Comparison of ENCODE assay signal across 11 cellular contexts in the genomic region with DNA sequence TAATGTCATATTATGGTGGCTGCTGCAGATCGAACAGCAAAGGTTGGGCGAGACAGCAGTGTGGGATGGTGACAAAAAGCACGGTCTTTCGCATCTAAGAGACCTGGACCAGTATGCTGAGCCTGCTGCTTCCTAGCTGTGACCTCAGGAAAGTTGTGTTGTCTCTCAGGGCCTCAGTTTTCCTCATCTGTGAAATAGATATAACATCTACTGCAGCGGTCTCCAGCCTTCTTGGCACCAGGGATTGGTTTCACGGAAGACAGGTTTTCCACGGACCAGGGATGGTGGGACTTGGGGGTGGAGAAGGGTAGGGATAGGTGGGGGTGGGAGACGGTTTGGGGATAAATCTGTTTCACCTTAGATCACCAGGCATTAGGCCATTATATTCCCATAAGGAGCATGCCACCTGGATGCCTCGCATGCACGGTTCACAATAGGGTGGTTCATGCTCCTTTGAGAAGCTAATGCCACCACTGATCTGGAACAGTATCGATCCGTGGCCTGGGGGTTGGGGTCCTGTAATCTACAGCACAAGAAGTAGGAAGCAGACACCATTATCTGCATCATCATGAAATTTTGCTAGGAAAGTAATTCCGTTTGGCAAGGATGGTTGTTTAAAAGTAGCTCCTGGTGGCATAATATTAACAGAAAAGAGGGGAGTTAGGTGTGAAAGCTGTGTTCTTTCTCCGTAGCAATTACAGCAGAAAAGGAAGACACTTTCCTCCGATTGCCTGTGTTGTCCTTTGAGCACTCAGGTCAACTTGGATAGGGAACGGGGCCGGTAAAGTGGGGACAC. TPM values are rescaled to one million over a fixed set of nuclear protein-coding genes. Genes with fewer than 3 reads are reported as not detected.
DNase-seq lines count a peak whose midpoint lies in the region; ATAC-seq and TF ChIP-seq lines count a peak whose summit lies in the region.
"Had no signal": no experiment of that assay in that cellular context is flagged by ENCODE, and none has a peak within 500 bp of the region (broad histone marks: within the 10 kb centered on the region; RNA-seq: fewer than 3 reads in every experiment).

No MANE protein-coding gene starts in this region.

- no peak overlapping the region for H3K27ac ChIP-seq in brain microvascular endothelial cell
- H3K27ac ChIP-seq in transverse colon = peak overlapping the region; percentile 99 to 100 (median 100)

- no peak for TF ChIP-seq POLR2A in transverse colon (IDR thresholded peaks at IDR 0.05)

- TF ChIP-seq CTCF in activated CD8-positive, alpha-beta T cell treated with anti-CD3 and anti-CD28 coated beads for 36 hours (IDR thresholded peaks at IDR 0.05) = no peak
- no peak for TF ChIP-seq CTCF in brain microvascular endothelial cell (IDR thresholded peaks at IDR 0.05; ENCODE audit: low read depth, low read length, missing control alignments)
- TF ChIP-seq CTCF in transverse colon (IDR thresholded peaks at IDR 0.05) = no peak

- no peaks in the 10 kb centered on the region for H3K9me3 Mint-ChIP-seq in activated CD8-positive, alpha-beta T cell treated with anti-CD3 and anti-CD28 coated beads, Interleukin-2, amount 10 ng/mL, durations not matched to agents 7 days and 5 days (ENCODE audit: insufficient read depth)
- no peaks in the 10 kb centered on the region for H3K9me3 Mint-ChIP-seq in activated CD8-positive, alpha-beta T cell treated with anti-CD3 and anti-CD28 coated beads for 36 hours
- H3K9me3 Mint-ChIP-seq in naive thymus-derived CD8-positive, alpha-beta T cell = no peaks in the 10 kb centered on the region

- H3K4me3 Mint-ChIP-seq in activated CD8-positive, alpha-beta T cell treated with anti-CD3 and anti-CD28 coated beads, Interleukin-2, amount 10 ng/mL, durations not matched to agents 7 days and 5 days = no peak overlapping the region
- H3K4me3 Mint-ChIP-seq in activated CD8-positive, alpha-beta T cell treated with anti-CD3 and anti-CD28 coated beads for 36 hours = no peak overlapping the region
- H3K4me3 Mint-ChIP-seq in naive thymus-derived CD8-positive, alpha-beta T cell = no peak overlapping the region

- in situ Hi-C loops in brain microvascular endothelial cell (cut with HindIII; ENCODE audit: low pct_ligation_motif_present, low sequenced_read_pairs) (loop anchor here (25.0 kb wide), 2 partner anchors 312 to 537 kb away; no protein-coding TSS in a partner anchor), transverse colon (cut with MboI; ENCODE audit: low pct_ligation_motif_present in 1 of 4, low pct_unique_long_range_greater_than_20kb in 1 of 4, low sequenced_read_pairs in 3 of 4) (loop anchor here in 2 of 4 donors (10.0 to 25.0 kb wide), 2 partner anchors 289 to 312 kb away; no protein-coding TSS in a partner anchor)

- ATAC-seq in activated CD8-positive, alpha-beta T cell treated with anti-CD3 and anti-CD28 coated beads, Interleukin-2, amount 10 ng/mL, durations not matched to agents 7 days and 5 days = peak; percentile 25
- ATAC-seq in activated CD8-positive, alpha-beta T cell treated with anti-CD3 and anti-CD28 coated beads for 36 hours = no peak
- ATAC-seq in naive thymus-derived CD8-positive, alpha-beta T cell = no peak
- ATAC-seq in HG02678 (IDR thresholded peaks at IDR 0.05; ENCODE audit: unreplicated experiment) = no peak

- peaks cover 29% of the 10 kb centered on the region for H3K36me3 ChIP-seq in brain microvascular endothelial cell (replicated peaks)
- H3K36me3 ChIP-seq in transverse colon = peaks cover 0 to 18% (median 9%) of the 10 kb centered on the region in 4 donors

- no peak for DNase-seq in activated CD8-positive, alpha-beta T cell treated with anti-CD3 and anti-CD28 coated beads, Interleukin-2, amount 10 ng/mL, durations not matched to agents 7 days and 5 days
- no peak for DNase-seq in activated CD8-positive, alpha-beta T cell treated with anti-CD3 and anti-CD28 coated beads for 36 hours
- peak; percentile 86 for DNase-seq in brain microvascular endothelial cell
- peak; percentile 68 for DNase-seq in islet precursor cell
- no peak for DNase-seq in transverse colon
- DNase-seq in naive thymus-derived CD8-positive, alpha-beta T cell = no peak
- no peak for DNase-seq in A172 (ENCODE audit: low spot score)
- DNase-seq: activated CD4-positive, alpha-beta T cell treated with anti-CD3 and anti-CD28 coated beads for 1 hour; NCI-H2171; thyroid gland had no signal

- POLR2A ChIA-PET in activated CD8-positive, alpha-beta T cell treated with anti-CD3 and anti-CD28 coated beads, Interleukin-2, amount 10 ng/mL, durations not matched to agents 7 days and 5 days (lab: Charles Lee) = interaction anchor here (1.1 to 2.3 kb wide), 7 partner anchors 9 to 602 kb away, joined by 3 to 20 read pairs (median 4); a partner anchor contains a TSS
- POLR2A ChIA-PET in activated CD8-positive, alpha-beta T cell treated with anti-CD3 and anti-CD28 coated beads for 36 hours (lab: Charles Lee) = interaction anchor here (1.3 to 6.3 kb wide), 6 partner anchors 10 to 354 kb away, joined by 3 to 61 read pairs (median 29); a partner anchor contains a TSS
- POLR2A ChIA-PET in naive thymus-derived CD8-positive, alpha-beta T cell (lab: Charles Lee) = interaction anchor here (0.8 to 4.0 kb wide), 4 partner anchors 9 to 31 kb away, joined by 3 to 33 read pairs (median 3); a partner anchor contains a TSS

- WGBS in transverse colon (ENCODE audit: low coverage in 1 of 2), 2 donors = 92 to 97% methylated on average over 4 to 17 of the region's 17 CpGs

- H3K4me1 Mint-ChIP-seq in activated CD8-positive, alpha-beta T cell treated with anti-CD3 and anti-CD28 coated beads, Interleukin-2, amount 10 ng/mL, durations not matched to agents 7 days and 5 days (ENCODE audit: low read depth) = peaks cover 42% of the 10 kb centered on the region
- H3K4me1 Mint-ChIP-seq in activated CD8-positive, alpha-beta T cell treated with anti-CD3 and anti-CD28 coated beads for 36 hours (ENCODE audit: low read depth) = peaks cover 45% of the 10 kb centered on the region
- peaks cover 12 to 49% (median 36%) of the 10 kb centered on the region in 4 donors for H3K4me1 Mint-ChIP-seq in naive thymus-derived CD8-positive, alpha-beta T cell

- H3K27ac Mint-ChIP-seq in activated CD8-positive, alpha-beta T cell treated with anti-CD3 and anti-CD28 coated beads, Interleukin-2, amount 10 ng/mL, durations not matched to agents 7 days and 5 days = no peak overlapping the region
- H3K27ac Mint-ChIP-seq in activated CD8-positive, alpha-beta T cell treated with anti-CD3 and anti-CD28 coated beads for 36 hours = no peak overlapping the region
- H3K27ac Mint-ChIP-seq in naive thymus-derived CD8-positive, alpha-beta T cell = peak overlapping the region in 5 of 10 donors; percentile 13 to 60 (median 44)

- no peak overlapping the region for H3K4me3 ChIP-seq in brain microvascular endothelial cell (ENCODE audit: low read depth, low read length)
- H3K4me3 ChIP-seq in transverse colon = no peak overlapping the region
- H3K4me3 ChIP-seq: thyroid gland had no signal

- H3K27me3 ChIP-seq in brain microvascular endothelial cell (replicated peaks) (no peaks in the 10 kb centered on the region), transverse colon (no peaks in the 10 kb centered on the region)
- H3K27me3 ChIP-seq: thyroid gland had no signal

- H3K36me3 Mint-ChIP-seq in activated CD8-positive, alpha-beta T cell treated with anti-CD3 and anti-CD28 coated beads, Interleukin-2, amount 10 ng/mL, durations not matched to agents 7 days and 5 days (ENCODE audit: low read depth) = peaks cover 59% of the 10 kb centered on the region
- H3K36me3 Mint-ChIP-seq in activated CD8-positive, alpha-beta T cell treated with anti-CD3 and anti-CD28 coated beads for 36 hours (ENCODE audit: low read depth) = peaks cover 42% of the 10 kb centered on the region
- H3K36me3 Mint-ChIP-seq in naive thymus-derived CD8-positive, alpha-beta T cell = peaks cover 4 to 40% (median 6%) of the 10 kb centered on the region in 3 donors

- no peaks in the 10 kb centered on the region for H3K27me3 Mint-ChIP-seq in activated CD8-positive, alpha-beta T cell treated with anti-CD3 and anti-CD28 coated beads, Interleukin-2, amount 10 ng/mL, durations not matched to agents 7 days and 5 days (ENCODE audit: low read depth)
- H3K27me3 Mint-ChIP-seq in activated CD8-positive, alpha-beta T cell treated with anti-CD3 and anti-CD28 coated beads for 36 hours = no peaks in the 10 kb centered on the region
- H3K27me3 Mint-ChIP-seq in naive thymus-derived CD8-positive, alpha-beta T cell = no peaks in the 10 kb centered on the region

- intact Hi-C loops in activated CD8-positive, alpha-beta T cell treated with anti-CD3 and anti-CD28 coated beads for 36 hours (cut with micrococcal nuclease) = no loop called here
- intact Hi-C loops in transverse colon (cut with DNase I; ENCODE audit: low total_unique reads) = loop anchor here (10.0 kb wide), 1 partner anchor 289 kb away; no protein-coding TSS in a partner anchor

- CTCF ChIA-PET in activated CD8-positive, alpha-beta T cell treated with anti-CD3 and anti-CD28 coated beads, Interleukin-2, amount 10 ng/mL, durations not matched to agents 7 days and 5 days (lab: Charles Lee) = interaction anchor here (0.8 to 2.9 kb wide), 4 partner anchors 9 to 17 kb away, joined by 3 to 9 read pairs (median 4); no protein-coding TSS in a partner anchor
- CTCF ChIA-PET in activated CD8-positive, alpha-beta T cell treated with anti-CD3 and anti-CD28 coated beads for 36 hours (lab: Charles Lee) = interaction anchor here (1.2 to 1.6 kb wide), 6 partner anchors 9 to 39 kb away, joined by 3 to 6 read pairs (median 4); a partner anchor contains a TSS

- no peak for TF ChIP-seq EP300 in transverse colon (IDR thresholded peaks at IDR 0.05; ENCODE audit: low read depth)

- peaks cover 11 to 46% (median 35%) of the 10 kb centered on the region in 4 donors for H3K4me1 ChIP-seq in transverse colon

- H3K9me3 ChIP-seq in transverse colon = no peaks in the 10 kb centered on the region
- H3K9me3 ChIP-seq: thyroid gland had no signal

RNA-seq across cellular contexts. Expression of a gene that starts 10.8 kb away (rescaled TPM):
- 100 to 1,000 TPM; 208 to 215 TPM for total RNA-seq in activated CD8-positive, alpha-beta T cell treated with anti-CD3 and anti-CD28 coated beads, Interleukin-2, amount 10 ng/mL, durations not matched to agents 7 days and 5 days
- total RNA-seq in activated CD8-positive, alpha-beta T cell treated with anti-CD3 and anti-CD28 coated beads for 36 hours = 100 to 1,000 TPM; 116 to 120 TPM
- total RNA-seq in transverse colon = 100 to 1,000 TPM; 140 to 304 (median 291) TPM
- 100 to 1,000 TPM; 147 to 155 TPM for total RNA-seq in naive thymus-derived CD8-positive, alpha-beta T cell
- 100 to 1,000 TPM; 106 to 294 (median 115) TPM for polyA plus RNA-seq in naive thymus-derived CD8-positive, alpha-beta T cell
- total RNA-seq in A172 (2014; rRNA removed; shearing (Covaris generic)) = 20.3 and 20.4 TPM in 2 replicates

Comparison
In these comparisons a context has a peak if more than half of its experiments do, and no peak if none do; other contexts are left out.
1. DNase-seq: peak in brain microvascular endothelial cell (single experiment) and islet precursor cell (single experiment); none in activated CD8-positive, alpha-beta T cell treated with anti-CD3 and anti-CD28 coated beads, Interleukin-2, amount 10 ng/mL, durations not matched to agents 7 days and 5 days (single experiment), activated CD8-positive, alpha-beta T cell treated with anti-CD3 and anti-CD28 coated beads for 36 hours (single experiment), transverse colon (single experiment), naive thymus-derived CD8-positive, alpha-beta T cell (0 of 10) and A172 (single experiment).